15 cellular contexts compared by ENCODE assay signal in genomic region chr4:22978656-22979055, GRCh38.
"Had no signal": no experiment of that assay in that cellular context is flagged by ENCODE, and none has a peak within 500 bp of the region (broad histone marks: within the 10 kb centered on the region; RNA-seq: fewer than 3 reads in every experiment).

No MANE protein-coding gene starts in this region.

- DNase-seq: dorsolateral prefrontal cortex; effector CD4-positive, alpha-beta T cell; heart left ventricle; kidney; natural killer cell; occipital lobe; ovary; stimulated activated CD4-positive, alpha-beta T cell treated with anti-CD3 and anti-CD28 coated beads, Interleukin-12 subunit alpha, Interleukin-12 subunit beta, amount 100 ng/mL, for 4 hours; stimulated activated CD4-positive, alpha-beta T cell treated with anti-CD3 and anti-CD28 coated beads, Interleukin-1b, Interleukin-23, amount 100 ng/mL, for 48 hours; stimulated activated CD4-positive, alpha-beta T cell treated with anti-CD3 and anti-CD28 coated beads, Interleukin-4, amount 100 ng/mL, for 1 hour; stimulated activated CD8-positive, alpha-beta memory T cell treated with anti-CD3 and anti-CD28 coated beads, Interleukin-4, amount 100 ng/mL, for 48 hours; stimulated activated naive CD4-positive, alpha-beta T cell; stomach; thyroid gland; trophoblast cell had no signal
